Comparison of ENCODE assay signal across 8 cellular contexts in the genomic region with DNA sequence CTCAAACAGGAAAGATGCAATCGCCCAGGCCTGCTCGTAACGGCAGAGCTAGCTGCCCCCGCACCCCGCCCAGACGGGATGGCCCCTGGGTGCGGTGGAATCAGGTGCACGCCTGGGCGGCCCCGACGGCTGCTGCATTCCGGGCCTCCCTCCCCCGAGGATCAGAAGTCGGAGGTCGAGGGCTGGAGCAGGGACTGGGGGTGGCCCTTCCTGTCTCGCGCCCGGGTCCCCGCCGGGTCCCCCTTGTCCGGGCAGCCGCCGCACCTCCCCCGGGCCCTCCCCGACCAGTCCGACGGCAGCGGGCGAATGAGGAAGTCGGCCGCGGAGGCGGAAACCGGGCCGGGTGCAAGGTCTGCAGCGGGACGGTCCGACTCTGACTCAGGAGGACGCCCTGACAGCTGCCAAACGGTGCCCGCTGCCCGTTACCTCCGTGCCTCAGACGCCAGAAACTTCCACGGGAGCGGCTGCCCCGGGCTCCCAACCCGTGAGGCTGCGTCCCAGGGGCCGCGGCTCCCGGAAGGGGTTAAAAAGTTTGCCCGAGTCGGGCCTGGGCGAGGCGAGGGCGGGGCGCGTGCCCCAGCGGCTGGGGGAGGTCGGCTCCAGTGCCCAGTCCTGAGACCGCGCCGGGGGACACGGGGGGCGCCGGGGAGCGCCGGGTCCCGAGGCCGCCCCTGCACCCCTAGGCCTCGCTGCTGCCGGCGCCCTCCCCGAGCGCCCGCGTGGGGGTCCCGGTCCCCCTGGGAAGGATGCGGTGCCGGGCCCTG. TPM values are rescaled to one million over a fixed set of nuclear protein-coding genes. Genes with fewer than 3 reads are reported as not detected.
DNase-seq lines count a peak whose midpoint lies in the region; ATAC-seq and TF ChIP-seq lines count a peak whose summit lies in the region.

No MANE protein-coding gene starts in this region.

- peak; percentile 24 for ATAC-seq in GM21737 (IDR thresholded peaks at IDR 0.05; ENCODE audit: unreplicated experiment)
- peak; percentile 14 for ATAC-seq in activated naive CD8-positive, alpha-beta T cell treated with anti-CD3 and anti-CD28 coated beads, Interleukin-2, amount 10 ng/mL, durations not matched to agents 7 days and 5 days (ENCODE audit: low read depth)
- peak; percentile 3 to 23 for ATAC-seq in right cardiac atrium

- intact Hi-C loops in right cardiac atrium (cut with DNase I) = loop anchor here (5.0 to 10.0 kb wide), 7 partner anchors 52 to 85 kb away; no protein-coding TSS in a partner anchor

- H3K27ac Mint-ChIP-seq in activated naive CD8-positive, alpha-beta T cell treated with anti-CD3 and anti-CD28 coated beads, Interleukin-2, amount 10 ng/mL, durations not matched to agents 7 days and 5 days = peak overlapping the region; percentile 94

- POLR2A ChIA-PET in activated naive CD8-positive, alpha-beta T cell treated with anti-CD3 and anti-CD28 coated beads, Interleukin-2, amount 10 ng/mL, durations not matched to agents 7 days and 5 days (lab: Charles Lee) = interaction anchor here (0.6 to 8.7 kb wide), 19 partner anchors 12 to 227 kb away, joined by 3 to 132 read pairs (median 4); partner anchors contain the start of gene APOL3

- H3K4me3 ChIP-seq in right cardiac atrium (ENCODE audit: low read length) (peak overlapping the region; percentile 89), retinal pigment epithelial cell (ENCODE audit: low read length) (peak overlapping the region; percentile 96)

- H3K36me3 Mint-ChIP-seq in activated naive CD8-positive, alpha-beta T cell treated with anti-CD3 and anti-CD28 coated beads, Interleukin-2, amount 10 ng/mL, durations not matched to agents 7 days and 5 days = peaks cover 30% of the 10 kb centered on the region

- no peaks in the 10 kb centered on the region for H3K9me3 ChIP-seq in right cardiac atrium (ENCODE audit: control insufficient read depth, low read length)

- H3K27me3 ChIP-seq in right cardiac atrium (ENCODE audit: control insufficient read depth, insufficient read depth) = no peaks in the 10 kb centered on the region

- H3K9me3 Mint-ChIP-seq in activated naive CD8-positive, alpha-beta T cell treated with anti-CD3 and anti-CD28 coated beads, Interleukin-2, amount 10 ng/mL, durations not matched to agents 7 days and 5 days = no peaks in the 10 kb centered on the region

- DNase-seq in ELR (ENCODE audit: low read depth) = peak; percentile 63
- peak; percentile 67 for DNase-seq in NAMALWA (ENCODE audit: low spot score)
- peak; percentile 80 for DNase-seq in activated naive CD8-positive, alpha-beta T cell treated with anti-CD3 and anti-CD28 coated beads, Interleukin-2, amount 10 ng/mL, durations not matched to agents 7 days and 5 days
- peak; percentile 74 to 91 (median 89) for DNase-seq in right cardiac atrium
- DNase-seq in retinal pigment epithelial cell (ENCODE audit: low read depth) = no peak
- DNase-seq in amniotic stem cell (lab: John Stamatoyannopoulos, UW) = no peak
- DNase-seq in GM19240 (ENCODE audit: insufficient read length, low spot score) = no peak

- peaks cover 35% of the 10 kb centered on the region for H3K4me1 Mint-ChIP-seq in activated naive CD8-positive, alpha-beta T cell treated with anti-CD3 and anti-CD28 coated beads, Interleukin-2, amount 10 ng/mL, durations not matched to agents 7 days and 5 days

- H3K27me3 Mint-ChIP-seq in activated naive CD8-positive, alpha-beta T cell treated with anti-CD3 and anti-CD28 coated beads, Interleukin-2, amount 10 ng/mL, durations not matched to agents 7 days and 5 days = no peaks in the 10 kb centered on the region

- H3K4me1 ChIP-seq in right cardiac atrium (ENCODE audit: control insufficient read depth, insufficient read depth, low read length) = peaks cover 7% of the 10 kb centered on the region

- peak overlapping the region; percentile 91 for H3K27ac ChIP-seq in right cardiac atrium (ENCODE audit: low read length)

- WGBS in right cardiac atrium = under 1% methylated on average over 80 of the region's 81 CpGs

- no peak for TF ChIP-seq CTCF in retinal pigment epithelial cell (conservative IDR thresholded peaks at IDR 0.05; ENCODE audit: low read depth, low read length)

- H3K4me3 Mint-ChIP-seq in activated naive CD8-positive, alpha-beta T cell treated with anti-CD3 and anti-CD28 coated beads, Interleukin-2, amount 10 ng/mL, durations not matched to agents 7 days and 5 days = peak overlapping the region; percentile 98

RNA-seq across cellular contexts. Expression of gene MYH9, which starts 0.7 kb away (rescaled TPM):
- total RNA-seq in activated naive CD8-positive, alpha-beta T cell treated with anti-CD3 and anti-CD28 coated beads, Interleukin-2, amount 10 ng/mL, durations not matched to agents 7 days and 5 days = 100 to 1,000 TPM; 803 to 821 TPM
- 100 to 1,000 TPM; 140 to 224 (median 163) TPM for total RNA-seq in right cardiac atrium
- 92.5 TPM for polyA plus RNA-seq in right cardiac atrium

Comparison
In these comparisons a context has a peak if more than half of its experiments do, and no peak if none do; other contexts are left out.
1. DNase-seq: peak in ELR (single experiment), NAMALWA (single experiment), activated naive CD8-positive, alpha-beta T cell treated with anti-CD3 and anti-CD28 coated beads, Interleukin-2, amount 10 ng/mL, durations not matched to agents 7 days and 5 days (single experiment) and right cardiac atrium (3 of 3); none in retinal pigment epithelial cell (single experiment), amniotic stem cell (single experiment) and GM19240 (single experiment).
2. Peak in every context shown above with its lines, with median percentiles within 50 percentile points of each other: ATAC-seq.